In the genomic region with DNA sequence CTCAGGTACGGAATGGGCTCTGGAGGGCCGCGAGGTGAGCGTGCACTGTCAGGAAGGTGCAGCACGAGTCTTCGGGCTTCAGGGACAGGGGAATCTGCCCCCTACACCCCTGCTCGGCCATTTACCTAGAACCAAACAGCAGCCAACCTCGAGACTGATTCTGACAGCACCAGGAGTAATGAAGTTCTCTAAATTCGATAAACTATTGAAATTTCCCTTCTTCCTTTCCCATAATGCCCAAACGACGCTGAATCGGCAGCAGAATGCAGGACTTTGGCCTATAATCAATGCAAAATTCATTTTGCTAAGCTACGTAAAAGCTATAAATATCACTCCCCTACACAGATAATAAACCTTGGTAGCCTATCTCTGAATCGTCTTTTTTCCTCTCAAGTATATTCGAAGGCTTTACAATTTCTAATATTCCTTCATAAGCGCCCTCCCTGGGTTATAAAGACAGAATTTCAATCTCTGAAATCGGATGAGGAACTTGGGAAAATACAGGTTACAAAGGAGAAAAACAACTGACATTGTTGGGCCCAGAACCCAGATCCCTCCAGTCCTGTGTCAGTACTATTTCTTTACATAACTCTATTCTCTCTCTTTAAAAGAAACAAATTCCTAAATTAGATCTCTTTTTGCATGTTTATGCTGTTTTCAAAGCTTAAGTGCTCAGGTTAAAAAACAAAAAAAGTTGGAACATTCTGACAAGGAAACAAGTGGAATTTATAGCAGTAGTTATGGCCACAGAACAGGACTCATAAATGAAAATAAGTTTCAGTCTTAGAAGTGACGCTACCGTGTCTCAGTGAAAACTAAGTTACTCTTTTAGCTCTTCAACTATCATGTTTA, we compare ENCODE assay signal across 8 cellular contexts.
A peak's percentile ranks its signal among the peaks of the same experiment; 100 is the strongest.
DNase-seq lines count a peak whose midpoint lies in the region; ATAC-seq and TF ChIP-seq lines count a peak whose summit lies in the region.

No MANE protein-coding gene starts in this region.

- TF ChIP-seq POLR2A in suprapubic skin (IDR thresholded peaks at IDR 0.05), result no peak

- peaks cover 0 to 11% of the 10 kb centered on the region in 2 donors for H3K4me1 ChIP-seq in ascending aorta
- H3K4me1 ChIP-seq in suprapubic skin, result peaks cover 50% of the 10 kb centered on the region

- H3K27me3 ChIP-seq in ascending aorta, result no peaks in the 10 kb centered on the region
- no peaks in the 10 kb centered on the region for H3K27me3 ChIP-seq in suprapubic skin

- H3K9me3 ChIP-seq in ascending aorta, result no peaks in the 10 kb centered on the region
- H3K9me3 ChIP-seq in suprapubic skin, result no peaks in the 10 kb centered on the region

- no peak for TF ChIP-seq EP300 in suprapubic skin (IDR thresholded peaks at IDR 0.05)

- TF ChIP-seq CTCF in ascending aorta (IDR thresholded peaks at IDR 0.05) (peak in 1 of 3 experiments; percentile 2), suprapubic skin (IDR thresholded peaks at IDR 0.05) (no peak)

- no peak for DNase-seq in ascending aorta (ENCODE audit: low spot score in 2 of 2)
- DNase-seq in kidney glomerular epithelial cell (lab: John Stamatoyannopoulos, UW), result peak; percentile 29
- DNase-seq in suprapubic skin (ENCODE audit: low spot score in 2 of 2), result no peak
- DNase-seq in EL, result no peak
- no peak for DNase-seq in hippocampal formation (lab: John Stamatoyannopoulos, UW)

- WGBS in suprapubic skin, result 8% methylated on average over 19 of the region's 19 CpGs

- intact Hi-C loops in ascending aorta (cut with DNase I), result loop anchor here (1.0 to 5.0 kb wide), 9 partner anchors 47 to 453 kb away; a partner anchor contains a TSS

- H3K36me3 ChIP-seq in ascending aorta (no peaks in the 10 kb centered on the region), suprapubic skin (no peaks in the 10 kb centered on the region)

- H3K27ac ChIP-seq in ascending aorta (peak overlapping the region; percentile 77 to 94), suprapubic skin (peak overlapping the region; percentile 98)

- H3K4me3 ChIP-seq in ascending aorta (peak overlapping the region; percentile 69 to 99), suprapubic skin (peak overlapping the region; percentile 93)

- peak; percentile 39 for ATAC-seq in GM18907 (IDR thresholded peaks at IDR 0.05; ENCODE audit: unreplicated experiment)
- ATAC-seq in HG03196 (IDR thresholded peaks at IDR 0.05; ENCODE audit: unreplicated experiment), result peak; percentile 23
- no peak for ATAC-seq in GM18868 (IDR thresholded peaks at IDR 0.05; ENCODE audit: unreplicated experiment)
